Comparison of ENCODE assay signal across 9 cellular contexts in genomic region chr2:206260427-206261012, GRCh38. TPM values are rescaled to one million over a fixed set of nuclear protein-coding genes. Genes with fewer than 3 reads are reported as not detected.
DNase-seq lines count a peak whose midpoint lies in the region; ATAC-seq, FAIRE-seq and TF ChIP-seq lines count a peak whose summit lies in the region.
"Had no signal": no experiment of that assay in that cellular context is flagged by ENCODE, and none has a peak within 500 bp of the region (broad histone marks: within the 10 kb centered on the region; RNA-seq: fewer than 3 reads in every experiment).

No MANE protein-coding gene starts in this region.

- CTCF ChIA-PET in WTC11 (lab: Charles Lee): interaction anchor here (0.8 to 1.1 kb wide), 3 partner anchors 58 to 306 kb away, joined by 3 to 4 read pairs (median 3); no protein-coding TSS in a partner anchor

- H4K20me1 ChIP-seq in GM23248 (ENCODE audit: insufficient read depth) (no peaks in the 10 kb centered on the region), MM.1S (ENCODE audit: insufficient read depth, low read length) (no peaks in the 10 kb centered on the region)

- no peaks in the 10 kb centered on the region for H3K9me3 Mint-ChIP-seq in WTC11

- H3K27ac Mint-ChIP-seq in WTC11: no peak overlapping the region

- H3F3A ChIP-seq in GM23248 (ENCODE audit: insufficient read depth): no peaks in the 10 kb centered on the region
- no peaks in the 10 kb centered on the region for H3F3A ChIP-seq in MM.1S (ENCODE audit: insufficient read depth, low read length)

- POLR2A ChIA-PET in WTC11 (lab: Charles Lee): interaction anchor here (1.2 kb wide), 1 partner anchor 14 kb away, joined by 3 read pairs; the partner anchor contains the start of gene ZDBF2

- peaks cover 100% of the 10 kb centered on the region for H3K27me3 Mint-ChIP-seq in WTC11 (ENCODE audit: low read depth)

- peaks cover 45% of the 10 kb centered on the region for H3K4me1 Mint-ChIP-seq in WTC11

- H3K36me3 Mint-ChIP-seq in WTC11: no peaks in the 10 kb centered on the region

- intact Hi-C loops in pancreas (cut with DNase I): no loop called here

- no peak overlapping the region for H3K4me3 ChIP-seq in GM23248
- H3K4me3 ChIP-seq in MM.1S (ENCODE audit: low read length): peak overlapping the region; percentile 55
- no peak overlapping the region for H3K4me3 ChIP-seq in pancreas

- no peaks in the 10 kb centered on the region for H3K4me1 ChIP-seq in GM23248 (ENCODE audit: insufficient read depth)
- H3K4me1 ChIP-seq in MM.1S (ENCODE audit: low read length): no peaks in the 10 kb centered on the region
- H3K4me1 ChIP-seq in pancreas: no peaks in the 10 kb centered on the region

- in situ Hi-C loops in GM23248 (cut with MboI): loop anchor here (10.0 kb wide), 1 partner anchor 96 kb away; no protein-coding TSS in a partner anchor

- H3K36me3 ChIP-seq in GM23248 (ENCODE audit: low read depth) (no peaks in the 10 kb centered on the region), MM.1S (replicated peaks; ENCODE audit: insufficient read depth, low read length) (no peaks in the 10 kb centered on the region), pancreas (no peaks in the 10 kb centered on the region)

- H3K79me2 ChIP-seq in GM23248 (ENCODE audit: insufficient read depth) (no peaks in the 10 kb centered on the region), MM.1S (ENCODE audit: low read length) (no peaks in the 10 kb centered on the region)

- FAIRE-seq in pancreas (lab: Jason Lieb, UNC): no peak
- FAIRE-seq: G401.6 had no signal

- TF ChIP-seq CTCF in MM.1S (IDR thresholded peaks at IDR 0.05; ENCODE audit: low read length): peak; percentile 79
- TF ChIP-seq CTCF in pancreas (IDR thresholded peaks at IDR 0.05): peak in 2 of 4 donors; percentile 4 to 9
- no peak for TF ChIP-seq CTCF in WTC11 (IDR thresholded peaks at IDR 0.05)

- H3K27ac ChIP-seq in GM23248 (no peak overlapping the region), MM.1S (ENCODE audit: low read length) (no peak overlapping the region), pancreas (no peak overlapping the region)

- no peaks in the 10 kb centered on the region for H3K9me2 ChIP-seq in GM23248 (ENCODE audit: insufficient read depth)
- H3K9me2 ChIP-seq in MM.1S (replicated peaks; ENCODE audit: insufficient read depth, low read length): no peaks in the 10 kb centered on the region

- no peak overlapping the region for H3K4me3 Mint-ChIP-seq in WTC11

- ATAC-seq in pancreas: peak in 3 of 4 donors; percentile 63 to 76 (median 75)
- ATAC-seq in WTC11: no peak

- H3K9me3 ChIP-seq in GM23248 (ENCODE audit: low read depth) (no peaks in the 10 kb centered on the region), MM.1S (replicated peaks; ENCODE audit: insufficient read depth, low read length) (no peaks in the 10 kb centered on the region), pancreas (no peaks in the 10 kb centered on the region)

- DNase-seq in NCI-H510A treated with DMSO at 0.1 percent for 48 hours (lab: John Stamatoyannopoulos, UW) (peak; percentile 2), NCI-H510A (lab: John Stamatoyannopoulos, UW) (no peak), GM23248 (peak; percentile 76), MM.1S (peak; percentile 84), cerebellum (ENCODE audit: low spot score) (peak; percentile 15), pancreas (no peak), WTC11 (ENCODE audit: low spot score) (no peak), NCI-H526 treated with DMSO at 0.1 percent for 48 hours (lab: John Stamatoyannopoulos, UW) (no peak)

- H3K27me3 ChIP-seq in GM23248 (replicated peaks; ENCODE audit: insufficient read depth) (peaks cover 86% of the 10 kb centered on the region), MM.1S (replicated peaks; ENCODE audit: insufficient read depth, low read length) (no peaks in the 10 kb centered on the region), pancreas (peaks cover 0 to 31% (median 7%) of the 10 kb centered on the region in 4 donors)

- no peak overlapping the region for H3K9ac ChIP-seq in GM23248
- no peak overlapping the region; the same call in 1 of the 2 replicates for H3K9ac ChIP-seq in MM.1S (ENCODE audit: low read length)

- WGBS in GM23248 (ENCODE audit: low coverage in 1 of 2, low lambda C conversion rate in 2 of 2, missing lambda C conversion rate in 2 of 2), 2 experiments: 14% methylated on average over 4 of the region's 4 CpGs
- WGBS in pancreas, 2 donors: 21 to 24% methylated on average over 4 of the region's 4 CpGs

- H2AFZ ChIP-seq in GM23248 (no peak overlapping the region), MM.1S (ENCODE audit: low read length) (peak overlapping the region; percentile 82)

- H3K4me2 ChIP-seq in GM23248 (ENCODE audit: unreplicated experiment) (no peak overlapping the region), MM.1S (ENCODE audit: low read depth, low read length) (peak overlapping the region; percentile 79)

TF ChIP-seq in WTC11, 78 proteins besides CTCF, POLR2A, EP300 and RAD21 (continues in another document):
- TF ChIP-seq NR3C1 (CRISPR knock-in tag; conservative IDR thresholded peaks at IDR 0.05; ENCODE audit: low read depth) (no peak), ATF6 (CRISPR knock-in tag; IDR thresholded peaks at IDR 0.05) (no peak), AR (CRISPR knock-in tag; IDR thresholded peaks at IDR 0.05) (no peak), PRDM15 (CRISPR knock-in tag; IDR thresholded peaks at IDR 0.05) (no peak), SP1 (CRISPR knock-in tag; conservative IDR thresholded peaks at IDR 0.05) (no peak), PRRX2 (CRISPR knock-in tag; IDR thresholded peaks at IDR 0.05) (no peak), ZNF219 (CRISPR knock-in tag; IDR thresholded peaks at IDR 0.05; ENCODE audit: borderline replicate concordance) (no peak)

RNA-seq across cellular contexts. Expression of gene ZDBF2, which starts 13.9 kb away (rescaled TPM):
- 9.1 and 10.2 TPM in 2 replicates for total RNA-seq in GM23248 (2014; rRNA removed; shearing (Covaris generic))
- 2.5 and 3.0 TPM in 2 replicates for polyA plus RNA-seq in GM23248 (2016; fragmentation: Nextera tagmentation; extraction: Ambion mirVana)
- total RNA-seq in cerebellum: 28.3 TPM
- total RNA-seq in pancreas: 10 to 100 TPM in 5 of 6 donors, 1 to 10 TPM in 1; 9.0 to 14.3 (median 12.6) TPM
- 1 to 10 TPM; 1.6 to 3.5 TPM for polyA plus RNA-seq in pancreas
- 15.6 to 16.1 TPM (median 16.0 TPM) in 3 replicates for total RNA-seq in WTC11 (2021)

Comparison
In these comparisons a context has a peak if more than half of its experiments do, and no peak if none do; other contexts are left out.
1. DNase-seq: peak in NCI-H510A treated with DMSO at 0.1 percent for 48 hours (single experiment), GM23248 (single experiment), MM.1S (single experiment) and cerebellum (single experiment); none in NCI-H510A (single experiment), pancreas (0 of 6), WTC11 (single experiment) and NCI-H526 treated with DMSO at 0.1 percent for 48 hours (single experiment).